ENCODE assay signal across 34 cellular contexts in genomic region chr13:25719666-25720065, GRCh38.
"Had no signal": no experiment of that assay in that cellular context is flagged by ENCODE, and none has a peak within 500 bp of the region (broad histone marks: within the 10 kb centered on the region; RNA-seq: fewer than 3 reads in every experiment).

No MANE protein-coding gene starts in this region.

- H3K36me3 ChIP-seq: MG63 had no signal

- H3K27ac ChIP-seq: KMS-11 had no signal

- DNase-seq: Karpas-422, Kasumi-1, MG63, MM.1S, MV-4-11, NCI-H1092, NCI-H1092 treated with DMSO at 0.1 percent for 48 hours, NCI-H1105, NCI-H1105 treated with DMSO at 0.1 percent for 48 hours, NCI-H1417, NCI-H1417 treated with DMSO at 0.1 percent for 48 hours, NCI-H1436, NCI-H1436 treated with DMSO at 0.1 percent for 48 hours, NCI-H146, NCI-H1694, NCI-H1694 treated with DMSO at 0.1 percent for 48 hours, NCI-H187, NCI-H187 treated with DMSO at 0.1 percent for 48 hours, NCI-H1930, NCI-H2029, NCI-H2029 treated with DMSO at 0.1 percent for 48 hours, NCI-H2081, NCI-H2081 treated with DMSO at 0.1 percent for 48 hours, NCI-H2107, NCI-H2171, NCI-H2171 treated with DMSO at 0.1 percent for 48 hours, NCI-H2227 treated with DMSO at 0.1 percent for 48 hours, NCI-H226, NCI-H345, NCI-H446, NCI-H446 treated with DMSO at 0.1 percent for 48 hours, NCI-H510A, NCI-H510A treated with DMSO at 0.1 percent for 48 hours had no signal

- H3K9me3 ChIP-seq: MG63 had no signal

- H3K27me3 ChIP-seq: MG63 had no signal

- H3K4me3 ChIP-seq: MG63 had no signal
